In genomic region chr9:20729545-20729944, GRCh38 we compare ENCODE assay signal across 18 cellular contexts. TPM values are rescaled to one million over a fixed set of nuclear protein-coding genes. Genes with fewer than 3 reads are reported as not detected.
A peak's percentile ranks its signal among the peaks of the same experiment; 100 is the strongest.
DNase-seq lines count a peak whose midpoint lies in the region; ATAC-seq, FAIRE-seq and TF ChIP-seq lines count a peak whose summit lies in the region.
"Had no signal": no experiment of that assay in that cellular context is flagged by ENCODE, and none has a peak within 500 bp of the region (broad histone marks: within the 10 kb centered on the region; RNA-seq: fewer than 3 reads in every experiment).

No MANE protein-coding gene starts in this region.

- peaks cover 8% of the 10 kb centered on the region for H3K4me1 ChIP-seq in astrocyte (ENCODE audit: insufficient read depth, low read length)

- no peaks in the 10 kb centered on the region for H3K9me3 Mint-ChIP-seq in astrocyte (ENCODE audit: unreplicated experiment)
- H3K9me3 Mint-ChIP-seq: H9 had no signal

- H3K36me3 ChIP-seq in astrocyte (ENCODE audit: insufficient read depth, low read length) = no peaks in the 10 kb centered on the region

- H3K9ac ChIP-seq in astrocyte (ENCODE audit: low read length) = no peak overlapping the region

- H4K20me1 ChIP-seq in astrocyte (ENCODE audit: insufficient read depth, low read length) = peaks cover 6% of the 10 kb centered on the region

- peak overlapping the region; percentile 59 for H3K27ac Mint-ChIP-seq in astrocyte (ENCODE audit: unreplicated experiment)
- H3K27ac Mint-ChIP-seq: H9 had no signal

- ATAC-seq in GM18909 (IDR thresholded peaks at IDR 0.05; ENCODE audit: poor library complexity, unreplicated experiment) = no peak
- ATAC-seq in GM21619 (IDR thresholded peaks at IDR 0.05; ENCODE audit: unreplicated experiment) = no peak
- no peak for ATAC-seq in GM19023 (IDR thresholded peaks at IDR 0.05; ENCODE audit: unreplicated experiment)

- TF ChIP-seq CTCF in AG10803 (conservative IDR thresholded peaks at IDR 0.05; ENCODE audit: low read length) (no peak), astrocyte (IDR thresholded peaks at IDR 0.05; ENCODE audit: insufficient read depth, low read depth, low read length) (no peak)

- no peak overlapping the region for H3K4me2 ChIP-seq in astrocyte (ENCODE audit: low read length)

- no peaks in the 10 kb centered on the region for H3K27me3 Mint-ChIP-seq in astrocyte (ENCODE audit: low read depth, unreplicated experiment)

- H3K4me3 Mint-ChIP-seq in astrocyte (ENCODE audit: unreplicated experiment) = no peak overlapping the region
- H3K4me3 Mint-ChIP-seq: H9 had no signal

- H3K4me1 Mint-ChIP-seq in astrocyte (ENCODE audit: low read depth, unreplicated experiment) = peaks cover 28% of the 10 kb centered on the region
- H3K4me1 Mint-ChIP-seq: H9 had no signal

- no peak overlapping the region for H2AFZ ChIP-seq in astrocyte (ENCODE audit: low read depth, low read length)

- H3K4me3 ChIP-seq in AG10803 (ENCODE audit: low read length) = no peak overlapping the region
- no peak overlapping the region for H3K4me3 ChIP-seq in astrocyte (ENCODE audit: insufficient read depth, low read depth, low read length)

- DNase-seq in AG10803 (ENCODE audit: low read depth) (peak; percentile 41), HCEC 1CT (peak; percentile 14), astrocyte (ENCODE audit: low read depth) (peak; percentile 53), epithelial cell of prostate (ENCODE audit: low read depth, low spot score) (no peak), amygdala (lab: John Stamatoyannopoulos, UW) (no peak)
- DNase-seq: AML-193, Calu3, GDM1, H9, NCI-H1048, NCI-H146, NCI-H2081 treated with DMSO at 0.1 percent for 48 hours, NCI-H526 had no signal

- peaks cover 8% of the 10 kb centered on the region for H3K36me3 Mint-ChIP-seq in astrocyte (ENCODE audit: low read depth, unreplicated experiment)

- no peaks in the 10 kb centered on the region for H3K79me2 ChIP-seq in astrocyte (ENCODE audit: insufficient read depth, low read length)

- no peak overlapping the region for H3K27ac ChIP-seq in astrocyte (ENCODE audit: low read depth, low read length)
- H3K27ac ChIP-seq in epithelial cell of prostate = peak overlapping the region; percentile 45

- H3K27me3 ChIP-seq in astrocyte (ENCODE audit: insufficient read depth, low read length) = no peaks in the 10 kb centered on the region

- no peaks in the 10 kb centered on the region for H3K9me3 ChIP-seq in astrocyte (ENCODE audit: insufficient read depth, low read depth, low read length)

- no peak for FAIRE-seq in astrocyte (lab: Jason Lieb, UNC)
- FAIRE-seq: A204.1, HTR-8/SVneo had no signal

RNA-seq across cellular contexts. Expression of gene FOCAD, which starts 45.5 kb away (rescaled TPM):
- 44.4 and 48.2 TPM in 2 replicates for total RNA-seq in astrocyte

Comparison
In these comparisons a context has a peak if more than half of its experiments do, and no peak if none do; other contexts are left out.
1. DNase-seq: peak in AG10803 (single experiment), HCEC 1CT (single experiment) and astrocyte (single experiment); none in epithelial cell of prostate (single experiment) and amygdala (0 of 56).